13 cellular contexts compared by ENCODE assay signal in the genomic region with DNA sequence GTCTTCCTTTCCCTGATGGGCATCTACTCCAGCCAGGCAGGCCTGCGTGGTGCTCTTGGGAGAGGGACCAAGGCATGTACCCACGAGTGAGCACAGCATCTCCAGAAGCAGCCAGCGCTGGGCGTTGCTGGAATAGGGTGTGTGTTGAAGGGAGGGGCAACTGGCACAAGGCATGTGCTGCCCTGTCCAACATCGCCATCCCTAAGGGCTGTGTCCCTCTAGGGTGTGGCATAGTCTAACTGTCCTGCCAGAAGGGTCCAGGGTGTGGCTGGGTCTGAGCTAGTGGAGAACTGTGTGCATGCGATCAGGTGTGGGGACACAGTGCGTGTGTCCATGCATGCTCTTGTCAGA. TPM values are rescaled to one million over a fixed set of nuclear protein-coding genes. Genes with fewer than 3 reads are reported as not detected.
A peak's percentile ranks its signal among the peaks of the same experiment; 100 is the strongest.
DNase-seq lines count a peak whose midpoint lies in the region; ATAC-seq and TF ChIP-seq lines count a peak whose summit lies in the region.
"Had no signal": no experiment of that assay in that cellular context is flagged by ENCODE, and none has a peak within 500 bp of the region (broad histone marks: within the 10 kb centered on the region; RNA-seq: fewer than 3 reads in every experiment).

No MANE protein-coding gene starts in this region.

- H3K27ac ChIP-seq in breast epithelium (peak overlapping the region; percentile 45 to 95), tibial artery (peak overlapping the region; percentile 98 to 99), WERI-Rb-1 (no peak overlapping the region)
- H3K27ac ChIP-seq: HL-60 had no signal

- TF ChIP-seq CTCF in breast epithelium (IDR thresholded peaks at IDR 0.05) (no peak), MCF 10A (IDR thresholded peaks at IDR 0.05; ENCODE audit: unreplicated experiment) (no peak), brain (conservative IDR thresholded peaks at IDR 0.05) (no peak), mucosa of descending colon (IDR thresholded peaks at IDR 0.05) (no peak), tibial artery (IDR thresholded peaks at IDR 0.05) (no peak), WERI-Rb-1 (IDR thresholded peaks at IDR 0.05; ENCODE audit: low read depth, low read length) (no peak)

- H3K36me3 Mint-ChIP-seq in MCF 10A (ENCODE audit: insufficient read depth, unreplicated experiment) (no peaks in the 10 kb centered on the region), brain (peaks cover 8% of the 10 kb centered on the region)

- ATAC-seq in mucosa of descending colon: peak; percentile 52
- ATAC-seq: activated naive CD4-positive, alpha-beta T cell treated with anti-CD3 and anti-CD28 coated beads, Interleukin-2, amount 50 U/mL, for 72 hours had no signal

- H3K27me3 Mint-ChIP-seq in MCF 10A (ENCODE audit: insufficient read depth, unreplicated experiment) (peaks cover 23% of the 10 kb centered on the region), brain (peaks cover 7% of the 10 kb centered on the region)

- H3K9me3 ChIP-seq in breast epithelium (no peaks in the 10 kb centered on the region), mucosa of descending colon (no peaks in the 10 kb centered on the region), tibial artery (no peaks in the 10 kb centered on the region), WERI-Rb-1 (ENCODE audit: severe bottlenecking) (no peaks in the 10 kb centered on the region)

- DNase-seq in breast epithelium (ENCODE audit: low spot score in 2 of 2) (no peak), MCF 10A (ENCODE audit: unreplicated experiment) (no peak), mucosa of descending colon (peak in 1 of 3 donors; percentile 50), tibial artery (peak; percentile 54 to 90), DMS79 treated with DMSO at 0.1 percent for 48 hours (lab: John Stamatoyannopoulos, UW) (no peak), WERI-Rb-1 (no peak)
- DNase-seq in activated CD4-positive, CD25-positive, alpha-beta regulatory T cell treated with anti-CD3 and anti-CD28 coated beads, Interleukin-2, amount 50 U/mL, for 72 hours: no peak
- DNase-seq: activated CD8-positive, alpha-beta memory T cell treated with anti-CD3 and anti-CD28 coated beads for 24 hours; NCI-H226; T-helper 9 cell had no signal

- peak overlapping the region in 1 of 3 donors; percentile 35 for H3K4me3 ChIP-seq in breast epithelium
- no peak overlapping the region for H3K4me3 ChIP-seq in mucosa of descending colon
- H3K4me3 ChIP-seq in tibial artery: peak overlapping the region; percentile 78 to 96
- no peak overlapping the region for H3K4me3 ChIP-seq in WERI-Rb-1 (ENCODE audit: low read depth, low read length)

- no peak for TF ChIP-seq POLR2A in breast epithelium (IDR thresholded peaks at IDR 0.05)

- H3K4me1 ChIP-seq in breast epithelium (peaks cover 0 to 13% of the 10 kb centered on the region in 2 donors), mucosa of descending colon (ENCODE audit: low read depth) (peaks cover 18% of the 10 kb centered on the region), tibial artery (peaks cover 0 to 71% (median 59%) of the 10 kb centered on the region in 4 donors)

- H3K4me1 Mint-ChIP-seq in MCF 10A (ENCODE audit: insufficient read depth, unreplicated experiment): peaks cover 18% of the 10 kb centered on the region
- H3K4me1 Mint-ChIP-seq in brain: peaks cover 39% of the 10 kb centered on the region

- H3K36me3 ChIP-seq in breast epithelium (no peaks in the 10 kb centered on the region), mucosa of descending colon (ENCODE audit: low read depth) (no peaks in the 10 kb centered on the region), tibial artery (peaks cover 5 to 16% (median 12%) of the 10 kb centered on the region in 3 donors), WERI-Rb-1 (no peaks in the 10 kb centered on the region)

- H3K4me3 Mint-ChIP-seq in MCF 10A (ENCODE audit: unreplicated experiment): no peak overlapping the region
- H3K4me3 Mint-ChIP-seq in brain: peak overlapping the region; percentile 39 to 86 (median 71)

- no peak overlapping the region for H3K27ac Mint-ChIP-seq in MCF 10A (ENCODE audit: low read depth, unreplicated experiment)
- H3K27ac Mint-ChIP-seq in brain: peak overlapping the region; percentile 4 to 89 (median 47)
- H3K27ac Mint-ChIP-seq: activated naive CD4-positive, alpha-beta T cell treated with anti-CD3 and anti-CD28 coated beads, Interleukin-2, amount 50 U/mL, for 72 hours had no signal

- no peaks in the 10 kb centered on the region for H3K27me3 ChIP-seq in breast epithelium
- no peaks in the 10 kb centered on the region for H3K27me3 ChIP-seq in tibial artery
- no peaks in the 10 kb centered on the region for H3K27me3 ChIP-seq in WERI-Rb-1 (ENCODE audit: insufficient read depth, low read depth, severe bottlenecking)

- no TSS peak for BruUV-seq in MCF 10A (replicated peaks; lab: Mats Ljungman, UMichigan)

- POLR2A ChIA-PET in MCF 10A (lab: Yijun Ruan, JAX): interaction anchor here (1.2 kb wide), 1 partner anchor 52 kb away, joined by 4 read pairs; no protein-coding TSS in a partner anchor

- CTCF ChIA-PET in MCF 10A (lab: Yijun Ruan, JAX): interaction anchor here (0.6 to 0.9 kb wide), 2 partner anchors 16 to 1459 kb away, joined by 3 to 5 read pairs; no protein-coding TSS in a partner anchor

- intact Hi-C loops in breast epithelium (cut with DNase I; ENCODE audit: low total_unique reads): no loop called here
- intact Hi-C loops in MCF 10A (cut with micrococcal nuclease): no loop called here
- intact Hi-C loops in mucosa of descending colon (cut with DNase I, micrococcal nuclease): no loop called here
- intact Hi-C loops in tibial artery (cut with DNase I; ENCODE audit: low total_unique reads): loop anchor here (5.0 kb wide), 1 partner anchor 54 kb away; no protein-coding TSS in a partner anchor

- H3K9me3 Mint-ChIP-seq in MCF 10A (ENCODE audit: unreplicated experiment) (no peaks in the 10 kb centered on the region), brain (no peaks in the 10 kb centered on the region)
- H3K9me3 Mint-ChIP-seq: activated naive CD4-positive, alpha-beta T cell treated with anti-CD3 and anti-CD28 coated beads, Interleukin-2, amount 50 U/mL, for 72 hours had no signal

RNA-seq across cellular contexts. Expression of gene NOTCH3, which starts 2.8 kb away (rescaled TPM):
- 10 to 100 TPM; 22.0 to 36.4 (median 22.7) TPM for total RNA-seq in breast epithelium
- total RNA-seq in MCF 10A (2022): 3.7 and 7.7 TPM in 2 replicates
- 23.1 TPM for polyA plus RNA-seq in brain (ENCODE audit: insufficient read depth, low read depth, low replicate concordance)
- 10 to 100 TPM in 2 of 3 donors, 1 to 10 TPM in 1; 3.8 to 13.3 (median 13.0) TPM for total RNA-seq in mucosa of descending colon

RNA-seq across cellular contexts. Expression of gene EPHX3, which starts 34.3 kb away (rescaled TPM):
- total RNA-seq in breast epithelium (under 1 TPM in 1 of 3 donors, not detected in 2; 0.29 TPM), MCF 10A (2022) (0.96 and 1.1 TPM in 2 replicates), mucosa of descending colon (under 1 TPM in 1 of 3 donors, not detected in 2; 0.58 TPM)
- not detected for polyA plus RNA-seq in brain (ENCODE audit: insufficient read depth, low read depth, low replicate concordance)

Comparison
In these comparisons a context has a peak if more than half of its experiments do, and no peak if none do; other contexts are left out.
1. DNase-seq: peak in tibial artery (2 of 2); none in breast epithelium (0 of 2), MCF 10A (single experiment), activated CD4-positive, CD25-positive, alpha-beta regulatory T cell treated with anti-CD3 and anti-CD28 coated beads, Interleukin-2, amount 50 U/mL, for 72 hours (single experiment), DMS79 treated with DMSO at 0.1 percent for 48 hours (single experiment) and WERI-Rb-1 (single experiment).
2. H3K4me3 ChIP-seq: peak in tibial artery (2 of 2); none in mucosa of descending colon (single experiment) and WERI-Rb-1 (single experiment).